ENCODE assay signal across 1 cellular context in the genomic region with DNA sequence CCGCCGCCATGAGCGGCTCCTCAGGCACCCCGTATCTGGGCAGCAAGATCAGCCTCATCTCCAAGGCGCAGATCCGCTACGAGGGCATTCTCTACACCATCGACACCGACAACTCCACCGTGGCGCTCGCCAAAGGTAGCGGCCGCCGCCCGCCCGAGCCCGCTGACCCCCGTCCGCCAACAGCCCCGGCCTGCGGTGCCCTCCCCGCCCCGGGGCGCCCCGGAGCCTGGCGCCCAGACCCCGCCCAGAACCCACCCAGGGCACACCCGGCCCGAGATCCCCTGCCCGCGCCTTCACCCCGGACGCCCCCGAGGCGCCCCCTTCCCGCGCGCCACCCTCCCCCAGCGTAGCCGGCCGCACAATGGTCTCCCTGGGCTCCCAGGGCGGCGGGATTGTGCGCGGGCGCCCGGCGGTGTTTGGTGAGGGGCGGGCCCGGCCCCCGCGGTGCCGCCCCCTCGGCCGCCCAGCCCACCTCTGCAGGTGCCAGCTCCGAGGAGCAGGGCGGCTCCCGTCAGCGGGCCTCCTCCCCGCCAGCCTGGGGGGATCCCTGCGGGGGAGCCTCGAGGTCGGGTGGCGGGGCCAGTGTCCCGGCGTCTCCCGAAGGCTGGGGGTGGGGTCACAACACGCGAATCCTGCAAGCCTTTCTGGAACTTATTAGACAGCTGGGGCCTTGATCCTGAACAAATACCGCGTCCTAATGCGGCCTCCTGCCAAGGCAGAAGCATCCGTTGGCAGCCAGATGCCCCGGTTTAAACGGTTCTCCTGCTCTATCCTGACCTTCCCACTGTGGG.
TF ChIP-seq lines count a peak whose summit lies in the region.

No MANE protein-coding gene starts in this region.

TF ChIP-seq in GM23338, 12 proteins besides CTCF, POLR2A, EP300 and RAD21 (continued from another document):
- TF ChIP-seq, protein P1, sequence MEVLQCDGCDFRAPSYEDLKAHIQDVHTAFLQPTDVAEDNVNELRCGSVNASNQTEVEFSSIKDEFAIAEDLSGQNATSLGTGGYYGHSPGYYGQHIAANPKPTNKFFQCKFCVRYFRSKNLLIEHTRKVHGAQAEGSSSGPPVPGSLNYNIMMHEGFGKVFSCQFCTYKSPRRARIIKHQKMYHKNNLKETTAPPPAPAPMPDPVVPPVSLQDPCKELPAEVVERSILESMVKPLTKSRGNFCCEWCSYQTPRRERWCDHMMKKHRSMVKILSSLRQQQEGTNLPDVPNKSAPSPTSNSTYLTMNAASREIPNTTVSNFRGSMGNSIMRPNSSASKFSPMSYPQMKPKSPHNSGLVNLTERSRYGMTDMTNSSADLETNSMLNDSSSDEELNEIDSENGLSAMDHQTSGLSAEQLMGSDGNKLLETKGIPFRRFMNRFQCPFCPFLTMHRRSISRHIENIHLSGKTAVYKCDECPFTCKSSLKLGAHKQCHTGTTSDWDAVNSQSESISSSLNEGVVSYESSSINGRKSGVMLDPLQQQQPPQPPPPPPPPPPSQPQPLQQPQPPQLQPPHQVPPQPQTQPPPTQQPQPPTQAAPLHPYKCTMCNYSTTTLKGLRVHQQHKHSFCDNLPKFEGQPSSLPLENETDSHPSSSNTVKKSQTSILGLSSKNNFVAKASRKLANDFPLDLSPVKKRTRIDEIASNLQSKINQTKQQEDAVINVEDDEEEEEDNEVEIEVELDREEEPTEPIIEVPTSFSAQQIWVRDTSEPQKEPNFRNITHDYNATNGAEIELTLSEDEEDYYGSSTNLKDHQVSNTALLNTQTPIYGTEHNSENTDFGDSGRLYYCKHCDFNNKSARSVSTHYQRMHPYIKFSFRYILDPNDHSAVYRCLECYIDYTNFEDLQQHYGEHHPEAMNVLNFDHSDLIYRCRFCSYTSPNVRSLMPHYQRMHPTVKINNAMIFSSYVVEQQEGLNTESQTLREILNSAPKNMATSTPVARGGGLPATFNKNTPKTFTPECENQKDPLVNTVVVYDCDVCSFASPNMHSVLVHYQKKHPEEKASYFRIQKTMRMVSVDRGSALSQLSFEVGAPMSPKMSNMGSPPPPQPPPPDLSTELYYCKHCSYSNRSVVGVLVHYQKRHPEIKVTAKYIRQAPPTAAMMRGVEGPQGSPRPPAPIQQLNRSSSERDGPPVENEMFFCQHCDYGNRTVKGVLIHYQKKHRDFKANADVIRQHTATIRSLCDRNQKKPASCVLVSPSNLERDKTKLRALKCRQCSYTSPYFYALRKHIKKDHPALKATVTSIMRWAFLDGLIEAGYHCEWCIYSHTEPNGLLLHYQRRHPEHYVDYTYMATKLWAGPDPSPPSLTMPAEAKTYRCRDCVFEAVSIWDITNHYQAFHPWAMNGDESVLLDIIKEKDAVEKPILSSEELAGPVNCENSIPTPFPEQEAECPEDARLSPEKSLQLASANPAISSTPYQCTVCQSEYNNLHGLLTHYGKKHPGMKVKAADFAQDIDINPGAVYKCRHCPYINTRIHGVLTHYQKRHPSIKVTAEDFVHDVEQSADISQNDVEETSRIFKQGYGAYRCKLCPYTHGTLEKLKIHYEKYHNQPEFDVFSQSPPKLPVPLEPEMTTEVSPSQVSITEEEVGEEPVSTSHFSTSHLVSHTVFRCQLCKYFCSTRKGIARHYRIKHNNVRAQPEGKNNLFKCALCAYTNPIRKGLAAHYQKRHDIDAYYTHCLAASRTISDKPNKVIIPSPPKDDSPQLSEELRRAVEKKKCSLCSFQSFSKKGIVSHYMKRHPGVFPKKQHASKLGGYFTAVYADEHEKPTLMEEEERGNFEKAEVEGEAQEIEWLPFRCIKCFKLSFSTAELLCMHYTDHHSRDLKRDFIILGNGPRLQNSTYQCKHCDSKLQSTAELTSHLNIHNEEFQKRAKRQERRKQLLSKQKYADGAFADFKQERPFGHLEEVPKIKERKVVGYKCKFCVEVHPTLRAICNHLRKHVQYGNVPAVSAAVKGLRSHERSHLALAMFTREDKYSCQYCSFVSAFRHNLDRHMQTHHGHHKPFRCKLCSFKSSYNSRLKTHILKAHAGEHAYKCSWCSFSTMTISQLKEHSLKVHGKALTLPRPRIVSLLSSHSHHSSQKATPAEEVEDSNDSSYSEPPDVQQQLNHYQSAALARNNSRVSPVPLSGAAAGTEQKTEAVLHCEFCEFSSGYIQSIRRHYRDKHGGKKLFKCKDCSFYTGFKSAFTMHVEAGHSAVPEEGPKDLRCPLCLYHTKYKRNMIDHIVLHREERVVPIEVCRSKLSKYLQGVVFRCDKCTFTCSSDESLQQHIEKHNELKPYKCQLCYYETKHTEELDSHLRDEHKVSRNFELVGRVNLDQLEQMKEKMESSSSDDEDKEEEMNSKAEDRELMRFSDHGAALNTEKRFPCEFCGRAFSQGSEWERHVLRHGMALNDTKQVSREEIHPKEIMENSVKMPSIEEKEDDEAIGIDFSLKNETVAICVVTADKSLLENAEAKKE (CRISPR knock-in tag; IDR thresholded peaks at IDR 0.05), result no peak
- TF ChIP-seq, protein P2, sequence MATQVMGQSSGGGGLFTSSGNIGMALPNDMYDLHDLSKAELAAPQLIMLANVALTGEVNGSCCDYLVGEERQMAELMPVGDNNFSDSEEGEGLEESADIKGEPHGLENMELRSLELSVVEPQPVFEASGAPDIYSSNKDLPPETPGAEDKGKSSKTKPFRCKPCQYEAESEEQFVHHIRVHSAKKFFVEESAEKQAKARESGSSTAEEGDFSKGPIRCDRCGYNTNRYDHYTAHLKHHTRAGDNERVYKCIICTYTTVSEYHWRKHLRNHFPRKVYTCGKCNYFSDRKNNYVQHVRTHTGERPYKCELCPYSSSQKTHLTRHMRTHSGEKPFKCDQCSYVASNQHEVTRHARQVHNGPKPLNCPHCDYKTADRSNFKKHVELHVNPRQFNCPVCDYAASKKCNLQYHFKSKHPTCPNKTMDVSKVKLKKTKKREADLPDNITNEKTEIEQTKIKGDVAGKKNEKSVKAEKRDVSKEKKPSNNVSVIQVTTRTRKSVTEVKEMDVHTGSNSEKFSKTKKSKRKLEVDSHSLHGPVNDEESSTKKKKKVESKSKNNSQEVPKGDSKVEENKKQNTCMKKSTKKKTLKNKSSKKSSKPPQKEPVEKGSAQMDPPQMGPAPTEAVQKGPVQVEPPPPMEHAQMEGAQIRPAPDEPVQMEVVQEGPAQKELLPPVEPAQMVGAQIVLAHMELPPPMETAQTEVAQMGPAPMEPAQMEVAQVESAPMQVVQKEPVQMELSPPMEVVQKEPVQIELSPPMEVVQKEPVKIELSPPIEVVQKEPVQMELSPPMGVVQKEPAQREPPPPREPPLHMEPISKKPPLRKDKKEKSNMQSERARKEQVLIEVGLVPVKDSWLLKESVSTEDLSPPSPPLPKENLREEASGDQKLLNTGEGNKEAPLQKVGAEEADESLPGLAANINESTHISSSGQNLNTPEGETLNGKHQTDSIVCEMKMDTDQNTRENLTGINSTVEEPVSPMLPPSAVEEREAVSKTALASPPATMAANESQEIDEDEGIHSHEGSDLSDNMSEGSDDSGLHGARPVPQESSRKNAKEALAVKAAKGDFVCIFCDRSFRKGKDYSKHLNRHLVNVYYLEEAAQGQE (IDR thresholded peaks at IDR 0.05; ENCODE audit: unreplicated experiment), result no peak
- TF ChIP-seq POLR2AphosphoS5 (IDR thresholded peaks at IDR 0.05; ENCODE audit: low read depth) (no peak), NANOG (IDR thresholded peaks at IDR 0.05; ENCODE audit: borderline replicate concordance) (no peak), EZH2phosphoT487 (IDR thresholded peaks at IDR 0.05; ENCODE audit: unreplicated experiment) (no peak)
